8 cellular contexts compared by ENCODE assay signal in genomic region chr2:233349005-233349998, GRCh38. TPM values are rescaled to one million over a fixed set of nuclear protein-coding genes. Genes with fewer than 3 reads are reported as not detected.
DNase-seq lines count a peak whose midpoint lies in the region; ATAC-seq and TF ChIP-seq lines count a peak whose summit lies in the region.
"Had no signal": no experiment of that assay in that cellular context is flagged by ENCODE, and none has a peak within 500 bp of the region (broad histone marks: within the 10 kb centered on the region; RNA-seq: fewer than 3 reads in every experiment).

No MANE protein-coding gene starts in this region.

- H3K79me2 ChIP-seq in OCI-LY3 (ENCODE audit: low read length) (no peaks in the 10 kb centered on the region), GM23248 (ENCODE audit: insufficient read depth) (no peaks in the 10 kb centered on the region)

- H3K9me3 ChIP-seq in OCI-LY3 (ENCODE audit: insufficient read depth, low read length) (no peaks in the 10 kb centered on the region), GM23248 (ENCODE audit: low read depth) (no peaks in the 10 kb centered on the region)

- H3K4me2 ChIP-seq in OCI-LY3 (ENCODE audit: low read length) (peak overlapping the region; percentile 22; the same call in 1 of the 2 replicates), GM23248 (ENCODE audit: unreplicated experiment) (no peak overlapping the region)
- H3K4me2 ChIP-seq: KMS-11 had no signal

- H4K20me1 ChIP-seq in OCI-LY3 (ENCODE audit: insufficient read depth, low read length) (no peaks in the 10 kb centered on the region), GM23248 (ENCODE audit: insufficient read depth) (no peaks in the 10 kb centered on the region)

- no peak overlapping the region for H3K4me3 ChIP-seq in OCI-LY3 (ENCODE audit: low read length)
- H3K4me3 ChIP-seq in GM23248 = no peak overlapping the region

- no peaks in the 10 kb centered on the region for H3K9me2 ChIP-seq in GM23248 (ENCODE audit: insufficient read depth)

- H3K9ac ChIP-seq in OCI-LY3 (ENCODE audit: low read length) (no peak overlapping the region), GM23248 (no peak overlapping the region)
- H3K9ac ChIP-seq: KMS-11 had no signal

- 48 to 49% methylated on average over 15 of the region's 15 CpGs for whole genome bisulfite sequencing in GM23248 (ENCODE audit: low coverage in 1 of 2, low lambda C conversion rate in 2 of 2, missing lambda C conversion rate in 2 of 2), 2 experiments

- H3K27me3 ChIP-seq in OCI-LY3 (ENCODE audit: low read depth, low read length) (no peaks in the 10 kb centered on the region), GM23248 (replicated peaks; ENCODE audit: insufficient read depth) (0 out of 2 replicates have a peak, but pooled peaks cover 3% of the 10 kb centered on the region)

- H3K36me3 ChIP-seq in OCI-LY3 (replicated peaks; ENCODE audit: low read depth, low read length) (no peaks in the 10 kb centered on the region), GM23248 (ENCODE audit: low read depth) (no peaks in the 10 kb centered on the region)

- in situ Hi-C loops in GM23248 (cut with MboI) = no loop called here

- H3K27ac ChIP-seq in OCI-LY3 (ENCODE audit: low read length) = no peak overlapping the region
- H3K27ac ChIP-seq in GM23248 = no peak overlapping the region
- H3K27ac ChIP-seq: KMS-11 had no signal

- peaks cover 10% of the 10 kb centered on the region for H3F3A ChIP-seq in GM23248 (ENCODE audit: insufficient read depth)

- TF ChIP-seq CTCF in OCI-LY3 (IDR thresholded peaks at IDR 0.05; ENCODE audit: low read depth, low read length) = no peak

- ATAC-seq in GM18511 (IDR thresholded peaks at IDR 0.05; ENCODE audit: unreplicated experiment) = peak; percentile 69
- ATAC-seq in GM21786 (IDR thresholded peaks at IDR 0.05; ENCODE audit: unreplicated experiment) = peak; percentile 67
- peak; percentile 73 for ATAC-seq in left lobe of liver
- no peak for ATAC-seq in GM19328 (IDR thresholded peaks at IDR 0.05; ENCODE audit: unreplicated experiment)

- DNase-seq in left lobe of liver (ENCODE audit: low spot score) (peak; percentile 92), GM23248 (no peak), SW480 (ENCODE audit: low spot score) (no peak)

- peaks cover 10% of the 10 kb centered on the region for H3K4me1 ChIP-seq in OCI-LY3 (ENCODE audit: low read length)
- peaks cover 8% of the 10 kb centered on the region for H3K4me1 ChIP-seq in GM23248 (ENCODE audit: insufficient read depth)

- no peak overlapping the region for H2AFZ ChIP-seq in OCI-LY3 (ENCODE audit: low read depth, low read length)
- no peak overlapping the region for H2AFZ ChIP-seq in GM23248

RNA-seq across cellular contexts. Expression of gene DGKD, which starts 5.0 kb away (rescaled TPM):
- total RNA-seq in left lobe of liver = 17.9 TPM
- 4.0 and 5.1 TPM in 2 replicates for total RNA-seq in GM23248 (2014; rRNA removed; shearing (Covaris generic))
- 2.7 and 3.9 TPM in 2 replicates for polyA plus RNA-seq in GM23248 (2016; fragmentation: Nextera tagmentation; extraction: Ambion mirVana)

RNA-seq across cellular contexts. Expression of gene SAG, which starts 41.7 kb away (rescaled TPM):
- not detected for total RNA-seq in left lobe of liver
- total RNA-seq in GM23248 (2014; rRNA removed; shearing (Covaris generic)) = not detected in 2 replicates
- polyA plus RNA-seq in GM23248 (2016; fragmentation: Nextera tagmentation; extraction: Ambion mirVana) = not detected in 2 replicates
